Comparison of ENCODE assay signal across 18 cellular contexts in the genomic region with DNA sequence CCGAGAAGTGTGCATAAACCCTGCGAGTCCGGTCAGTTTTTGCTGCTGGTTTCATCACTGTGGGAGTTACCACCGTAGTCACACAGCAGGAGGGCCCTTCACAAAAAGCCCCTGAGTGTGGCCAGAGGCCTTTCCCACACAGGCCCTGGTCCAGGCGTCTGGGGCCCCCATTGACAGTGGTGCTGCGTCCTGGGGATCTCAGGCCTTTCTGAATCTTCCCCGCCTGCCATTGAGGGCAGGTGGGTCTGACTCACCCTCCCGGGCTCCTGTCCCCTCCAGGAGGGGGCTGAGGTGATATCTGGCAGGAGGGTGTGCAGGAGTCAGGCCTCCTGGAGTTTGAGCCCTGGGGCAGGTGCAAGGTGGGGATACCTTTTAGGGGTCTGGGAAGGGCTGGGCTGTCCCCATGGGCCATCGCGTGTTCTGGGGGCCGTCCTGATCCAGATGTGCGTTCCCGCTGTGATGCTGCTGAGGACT.
A peak's percentile ranks its signal among the peaks of the same experiment; 100 is the strongest.
DNase-seq lines count a peak whose midpoint lies in the region; ATAC-seq and TF ChIP-seq lines count a peak whose summit lies in the region.
"Had no signal": no experiment of that assay in that cellular context is flagged by ENCODE, and none has a peak within 500 bp of the region (broad histone marks: within the 10 kb centered on the region; RNA-seq: fewer than 3 reads in every experiment).

No MANE protein-coding gene starts in this region.

- intact Hi-C loops in activated naive CD4-positive, alpha-beta T cell treated with anti-CD3 and anti-CD28 coated beads for 36 hours (cut with micrococcal nuclease), result no loop called here

- H3K9me3 Mint-ChIP-seq in activated naive CD4-positive, alpha-beta T cell treated with anti-CD3 and anti-CD28 coated beads for 36 hours, result no peaks in the 10 kb centered on the region
- H3K9me3 Mint-ChIP-seq in WTC11, result peaks cover 29% of the 10 kb centered on the region
- H3K9me3 Mint-ChIP-seq: activated CD4-positive, alpha-beta T cell treated with anti-CD3 and anti-CD28 coated beads, Interleukin-2, amount 10 ng/mL, durations not matched to agents 24 days and 14 days had no signal

- WGBS in suprapubic skin, result 58% methylated on average over 5 of the region's 13 CpGs

- ATAC-seq in T-helper 17 cell (no peak), WTC11 (no peak), GM18861 (IDR thresholded peaks at IDR 0.05; ENCODE audit: unreplicated experiment) (no peak)
- ATAC-seq: psoas muscle, upper lobe of right lung had no signal

- no peak overlapping the region for H3K27ac Mint-ChIP-seq in activated naive CD4-positive, alpha-beta T cell treated with anti-CD3 and anti-CD28 coated beads for 36 hours
- H3K27ac Mint-ChIP-seq in T-helper 17 cell (no peak overlapping the region), WTC11 (no peak overlapping the region)
- H3K27ac Mint-ChIP-seq: activated CD4-positive, alpha-beta T cell treated with anti-CD3 and anti-CD28 coated beads, Interleukin-2, amount 10 ng/mL, durations not matched to agents 24 days and 14 days; nephron had no signal

- H3K36me3 Mint-ChIP-seq in activated naive CD4-positive, alpha-beta T cell treated with anti-CD3 and anti-CD28 coated beads for 36 hours (ENCODE audit: low read depth), result no peaks in the 10 kb centered on the region
- H3K36me3 Mint-ChIP-seq in T-helper 17 cell (ENCODE audit: low read depth), result peaks cover 3% of the 10 kb centered on the region
- H3K36me3 Mint-ChIP-seq in WTC11, result peaks cover 38% of the 10 kb centered on the region

- TF ChIP-seq CTCF in suprapubic skin (IDR thresholded peaks at IDR 0.05), result no peak
- no peak for TF ChIP-seq CTCF in WTC11 (IDR thresholded peaks at IDR 0.05)

- DNase-seq in activated naive CD4-positive, alpha-beta T cell treated with anti-CD3 and anti-CD28 coated beads for 36 hours, result peak; percentile 1
- no peak for DNase-seq in activated naive CD4-positive, alpha-beta T cell treated with Interleukin-2 at 50 U/mL for 16 hours
- DNase-seq in T-helper 17 cell (peak in 2 of 3 donors; percentile 0 to 5), mesenteric fat pad (ENCODE audit: low spot score) (peak; percentile 71), suprapubic skin (ENCODE audit: low spot score in 2 of 2) (peak; percentile 27 to 73), NCI-H146 (lab: John Stamatoyannopoulos, UW) (no peak), WTC11 (ENCODE audit: low spot score) (no peak)
- DNase-seq: activated CD4-positive, alpha-beta T cell treated with anti-CD3 and anti-CD28 coated beads, Interleukin-2, amount 10 ng/mL, durations not matched to agents 24 days and 14 days; effector memory CD4-positive, alpha-beta T cell; mammary epithelial cell; NCI-H1436 treated with DMSO at 0.1 percent for 48 hours; NCI-H226; PC-9; stimulated activated naive CD4-positive, alpha-beta T cell treated with Interleukin-2 at 50 U/mL for 16 hours; upper lobe of right lung had no signal

- no peaks in the 10 kb centered on the region for H3K9me3 ChIP-seq in T-helper 17 cell (ENCODE audit: control insufficient read depth, low read length, poor library complexity, severe bottlenecking)
- no peaks in the 10 kb centered on the region for H3K9me3 ChIP-seq in suprapubic skin
- H3K9me3 ChIP-seq: psoas muscle, upper lobe of right lung had no signal

- H3K4me3 ChIP-seq in suprapubic skin, result no peak overlapping the region
- H3K4me3 ChIP-seq: PC-9, psoas muscle, upper lobe of right lung had no signal

- H3K4me1 Mint-ChIP-seq in activated naive CD4-positive, alpha-beta T cell treated with anti-CD3 and anti-CD28 coated beads for 36 hours (ENCODE audit: low read depth), result no peaks in the 10 kb centered on the region
- peaks cover 3% of the 10 kb centered on the region for H3K4me1 Mint-ChIP-seq in T-helper 17 cell
- H3K4me1 Mint-ChIP-seq in WTC11, result no peaks in the 10 kb centered on the region
- H3K4me1 Mint-ChIP-seq: nephron had no signal

- no peak for TF ChIP-seq EP300 in suprapubic skin (IDR thresholded peaks at IDR 0.05)

- POLR2A ChIA-PET in WTC11 (lab: Charles Lee), result no interaction called here

- no peak overlapping the region for H3K4me3 Mint-ChIP-seq in activated naive CD4-positive, alpha-beta T cell treated with anti-CD3 and anti-CD28 coated beads for 36 hours
- H3K4me3 Mint-ChIP-seq in T-helper 17 cell, result no peak overlapping the region
- no peak overlapping the region for H3K4me3 Mint-ChIP-seq in WTC11
- H3K4me3 Mint-ChIP-seq: activated CD4-positive, alpha-beta T cell treated with anti-CD3 and anti-CD28 coated beads, Interleukin-2, amount 10 ng/mL, durations not matched to agents 24 days and 14 days; nephron had no signal

- peaks cover 6% of the 10 kb centered on the region for H3K27me3 ChIP-seq in suprapubic skin

- H3K27me3 Mint-ChIP-seq in activated naive CD4-positive, alpha-beta T cell treated with anti-CD3 and anti-CD28 coated beads for 36 hours (ENCODE audit: low read depth), result peaks cover 11% of the 10 kb centered on the region
- H3K27me3 Mint-ChIP-seq in T-helper 17 cell (peaks cover 36% of the 10 kb centered on the region), WTC11 (ENCODE audit: low read depth) (peaks cover 4% of the 10 kb centered on the region; the same call in 1 of the 2 replicates)

- CTCF ChIA-PET in activated naive CD4-positive, alpha-beta T cell treated with anti-CD3 and anti-CD28 coated beads for 36 hours (lab: Charles Lee), result no interaction called here
- CTCF ChIA-PET in WTC11 (lab: Charles Lee), result no interaction called here

- TF ChIP-seq POLR2A in suprapubic skin (IDR thresholded peaks at IDR 0.05), result no peak

- no peaks in the 10 kb centered on the region for H3K4me1 ChIP-seq in suprapubic skin
- H3K4me1 ChIP-seq: psoas muscle, upper lobe of right lung had no signal

- H3K36me3 ChIP-seq in suprapubic skin, result no peaks in the 10 kb centered on the region
- H3K36me3 ChIP-seq: upper lobe of right lung had no signal

- no peak overlapping the region for H3K27ac ChIP-seq in suprapubic skin
- H3K27ac ChIP-seq: PC-9, psoas muscle, upper lobe of right lung had no signal

TF ChIP-seq in WTC11, 78 proteins besides CTCF, POLR2A, EP300 and RAD21 (continues in another document):
- TF ChIP-seq HMGA2 (CRISPR knock-in tag; IDR thresholded peaks at IDR 0.05) (no peak), EMX1 (CRISPR knock-in tag; IDR thresholded peaks at IDR 0.05) (no peak), ZNF396 (CRISPR knock-in tag; IDR thresholded peaks at IDR 0.05; ENCODE audit: borderline replicate concordance) (no peak), ESRRA (CRISPR knock-in tag; IDR thresholded peaks at IDR 0.05; ENCODE audit: borderline replicate concordance) (no peak), IRF2 (CRISPR knock-in tag; IDR thresholded peaks at IDR 0.05; ENCODE audit: borderline replicate concordance, low read depth) (no peak), KAT7 (CRISPR knock-in tag; IDR thresholded peaks at IDR 0.05; ENCODE audit: borderline replicate concordance) (no peak), USF1 (CRISPR knock-in tag; IDR thresholded peaks at IDR 0.05) (no peak), FOXP4 (CRISPR knock-in tag; IDR thresholded peaks at IDR 0.05) (no peak), CREB1 (CRISPR knock-in tag; IDR thresholded peaks at IDR 0.05) (no peak), RELA (CRISPR knock-in tag; IDR thresholded peaks at IDR 0.05; ENCODE audit: borderline replicate concordance) (no peak), ZBTB21 (CRISPR knock-in tag; IDR thresholded peaks at IDR 0.05; ENCODE audit: borderline replicate concordance) (no peak)
- TF ChIP-seq, protein P1, sequence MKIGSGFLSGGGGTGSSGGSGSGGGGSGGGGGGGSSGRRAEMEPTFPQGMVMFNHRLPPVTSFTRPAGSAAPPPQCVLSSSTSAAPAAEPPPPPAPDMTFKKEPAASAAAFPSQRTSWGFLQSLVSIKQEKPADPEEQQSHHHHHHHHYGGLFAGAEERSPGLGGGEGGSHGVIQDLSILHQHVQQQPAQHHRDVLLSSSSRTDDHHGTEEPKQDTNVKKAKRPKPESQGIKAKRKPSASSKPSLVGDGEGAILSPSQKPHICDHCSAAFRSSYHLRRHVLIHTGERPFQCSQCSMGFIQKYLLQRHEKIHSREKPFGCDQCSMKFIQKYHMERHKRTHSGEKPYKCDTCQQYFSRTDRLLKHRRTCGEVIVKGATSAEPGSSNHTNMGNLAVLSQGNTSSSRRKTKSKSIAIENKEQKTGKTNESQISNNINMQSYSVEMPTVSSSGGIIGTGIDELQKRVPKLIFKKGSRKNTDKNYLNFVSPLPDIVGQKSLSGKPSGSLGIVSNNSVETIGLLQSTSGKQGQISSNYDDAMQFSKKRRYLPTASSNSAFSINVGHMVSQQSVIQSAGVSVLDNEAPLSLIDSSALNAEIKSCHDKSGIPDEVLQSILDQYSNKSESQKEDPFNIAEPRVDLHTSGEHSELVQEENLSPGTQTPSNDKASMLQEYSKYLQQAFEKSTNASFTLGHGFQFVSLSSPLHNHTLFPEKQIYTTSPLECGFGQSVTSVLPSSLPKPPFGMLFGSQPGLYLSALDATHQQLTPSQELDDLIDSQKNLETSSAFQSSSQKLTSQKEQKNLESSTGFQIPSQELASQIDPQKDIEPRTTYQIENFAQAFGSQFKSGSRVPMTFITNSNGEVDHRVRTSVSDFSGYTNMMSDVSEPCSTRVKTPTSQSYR (CRISPR knock-in tag; IDR thresholded peaks at IDR 0.05), result no peak

Comparison
In these comparisons a context has a peak if more than half of its experiments do, and no peak if none do; other contexts are left out.
1. DNase-seq: peak in activated naive CD4-positive, alpha-beta T cell treated with anti-CD3 and anti-CD28 coated beads for 36 hours (single experiment), T-helper 17 cell (2 of 3), mesenteric fat pad (single experiment) and suprapubic skin (2 of 2); none in activated naive CD4-positive, alpha-beta T cell treated with Interleukin-2 at 50 U/mL for 16 hours (single experiment), NCI-H146 (single experiment) and WTC11 (single experiment).